ENCODE assay signal across 12 cellular contexts in the genomic region with DNA sequence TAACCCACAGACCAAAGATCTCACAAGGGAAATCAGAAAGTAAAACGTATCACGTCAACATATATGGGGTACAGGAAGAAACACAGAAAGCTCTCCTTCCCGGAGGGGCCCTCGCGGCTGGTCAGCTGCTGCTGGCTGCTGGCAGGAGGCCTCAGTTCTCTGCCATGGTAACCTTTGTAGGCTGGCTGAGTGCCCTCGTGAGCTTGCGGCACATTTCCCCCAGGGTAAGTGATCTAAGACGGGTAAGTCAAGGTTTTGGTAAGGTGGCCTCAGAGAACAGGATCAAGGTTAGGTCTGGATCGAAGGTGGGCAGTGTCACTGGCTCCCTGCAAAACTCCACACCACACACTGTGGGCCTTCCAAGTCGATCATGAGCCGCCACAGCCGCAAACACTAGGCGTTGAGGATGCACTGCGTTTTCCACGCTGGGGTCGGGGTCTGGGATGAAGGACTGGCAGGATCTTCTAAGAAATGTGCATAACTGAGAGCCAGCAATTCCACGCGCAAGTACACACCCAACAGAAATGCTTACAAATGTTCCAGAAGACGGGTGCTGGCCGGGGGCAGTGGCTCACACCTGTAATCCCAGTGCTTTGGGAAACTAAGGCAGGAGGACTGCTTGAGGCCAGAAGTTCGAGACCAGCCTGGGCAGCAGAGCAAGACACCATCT. TPM values are rescaled to one million over a fixed set of nuclear protein-coding genes. Genes with fewer than 3 reads are reported as not detected.
DNase-seq lines count a peak whose midpoint lies in the region; ATAC-seq and TF ChIP-seq lines count a peak whose summit lies in the region.
"Had no signal": no experiment of that assay in that cellular context is flagged by ENCODE, and none has a peak within 500 bp of the region (broad histone marks: within the 10 kb centered on the region; RNA-seq: fewer than 3 reads in every experiment).

No MANE protein-coding gene starts in this region.

- H3K27ac ChIP-seq in heart right ventricle (peak overlapping the region in 9 of 10 donors; percentile 22 to 77 (median 60)), psoas muscle (no peak overlapping the region)
- H3K27ac ChIP-seq: KMS-11, neutrophil, vagina had no signal

- WGBS in heart right ventricle, 2 donors: 74 to 79% methylated on average over 21 of the region's 21 CpGs
- 60 to 74% (median 63%) methylated on average over 21 of the region's 21 CpGs for WGBS in psoas muscle, 3 donors

- H3K36me3 Mint-ChIP-seq in activated naive CD8-positive, alpha-beta T cell treated with anti-CD3 and anti-CD28 coated beads, Interleukin-2, amount 50 U/mL, for 24 hours (ENCODE audit: low read depth): peaks cover 56% of the 10 kb centered on the region
- peaks cover 36% of the 10 kb centered on the region for H3K36me3 Mint-ChIP-seq in HFFc6 (ENCODE audit: low read depth)

- peaks cover 2% of the 10 kb centered on the region for H3K4me1 Mint-ChIP-seq in activated naive CD8-positive, alpha-beta T cell treated with anti-CD3 and anti-CD28 coated beads, Interleukin-2, amount 50 U/mL, for 24 hours
- H3K4me1 Mint-ChIP-seq in HFFc6 (ENCODE audit: low read depth): no peaks in the 10 kb centered on the region

- H3K27ac Mint-ChIP-seq in activated naive CD8-positive, alpha-beta T cell treated with anti-CD3 and anti-CD28 coated beads, Interleukin-2, amount 50 U/mL, for 24 hours: peak overlapping the region; percentile 25
- H3K27ac Mint-ChIP-seq in HFFc6: no peak overlapping the region

- H3K9me3 ChIP-seq in heart right ventricle (no peaks in the 10 kb centered on the region), psoas muscle (no peaks in the 10 kb centered on the region)
- H3K9me3 ChIP-seq: neutrophil, vagina had no signal

- no peaks in the 10 kb centered on the region for H3K27me3 Mint-ChIP-seq in activated naive CD8-positive, alpha-beta T cell treated with anti-CD3 and anti-CD28 coated beads, Interleukin-2, amount 50 U/mL, for 24 hours
- H3K27me3 Mint-ChIP-seq in HFFc6 (ENCODE audit: insufficient read depth): no peaks in the 10 kb centered on the region; the same call in 1 of the 2 replicates

- H3K9me3 Mint-ChIP-seq in activated naive CD8-positive, alpha-beta T cell treated with anti-CD3 and anti-CD28 coated beads, Interleukin-2, amount 50 U/mL, for 24 hours: no peaks in the 10 kb centered on the region
- H3K9me3 Mint-ChIP-seq in HFFc6: no peaks in the 10 kb centered on the region

- TF ChIP-seq CTCF in heart right ventricle (IDR thresholded peaks at IDR 0.05) (no peak), psoas muscle (IDR thresholded peaks at IDR 0.05) (no peak), HFFc6 (IDR thresholded peaks at IDR 0.05) (no peak)

- H3K27me3 ChIP-seq in H7 (ENCODE audit: control insufficient read depth, insufficient read depth, low read length): no peaks in the 10 kb centered on the region
- no peaks in the 10 kb centered on the region for H3K27me3 ChIP-seq in heart right ventricle
- H3K27me3 ChIP-seq in psoas muscle (ENCODE audit: insufficient read depth in 3 of 3, low read length in 2 of 3): no peaks in the 10 kb centered on the region
- H3K27me3 ChIP-seq: neutrophil, vagina had no signal

- H3K36me3 ChIP-seq in H7 (replicated peaks; ENCODE audit: control insufficient read depth, insufficient read depth, low read length) (peaks cover 44% of the 10 kb centered on the region), heart right ventricle (peaks cover 0 to 89% (median 26%) of the 10 kb centered on the region in 9 donors), psoas muscle (ENCODE audit: insufficient read depth in 1 of 2, low read depth in 1 of 2) (peaks cover 4 to 69% of the 10 kb centered on the region in 2 donors)

- peak; percentile 19 for DNase-seq in H7
- DNase-seq in activated naive CD8-positive, alpha-beta T cell treated with anti-CD3 and anti-CD28 coated beads, Interleukin-2, amount 50 U/mL, for 24 hours: no peak
- peak; percentile 45 to 49 for DNase-seq in heart right ventricle
- peak in 1 of 2 donors; percentile 66 for DNase-seq in psoas muscle
- DNase-seq in KG1 (lab: John Stamatoyannopoulos, UW): no peak
- DNase-seq in HFFc6: no peak
- DNase-seq: Calu3 had no signal

- peaks cover 0 to 18% (median 11%) of the 10 kb centered on the region in 9 donors for H3K4me1 ChIP-seq in heart right ventricle
- peaks cover 9% of the 10 kb centered on the region for H3K4me1 ChIP-seq in psoas muscle
- H3K4me1 ChIP-seq: vagina had no signal

- no peak overlapping the region for H3K4me3 Mint-ChIP-seq in activated naive CD8-positive, alpha-beta T cell treated with anti-CD3 and anti-CD28 coated beads, Interleukin-2, amount 50 U/mL, for 24 hours
- no peak overlapping the region for H3K4me3 Mint-ChIP-seq in HFFc6

- intact Hi-C loops in heart right ventricle (cut with DNase I): loop anchor here in 1 of 10 donors (10.0 kb wide), 1 partner anchor 59 kb away; no protein-coding TSS in a partner anchor
- intact Hi-C loops in psoas muscle (cut with DNase I): no loop called here

- no peak for ATAC-seq in activated naive CD8-positive, alpha-beta T cell treated with anti-CD3 and anti-CD28 coated beads, Interleukin-2, amount 50 U/mL, for 24 hours
- ATAC-seq in heart right ventricle (peak; percentile 26 to 86 (median 72)), psoas muscle (peak in 3 of 4 donors; percentile 54 to 77 (median 70)), HG02623 (IDR thresholded peaks at IDR 0.05; ENCODE audit: unreplicated experiment) (no peak), HG03196 (IDR thresholded peaks at IDR 0.05; ENCODE audit: unreplicated experiment) (no peak)

- H3K4me3 ChIP-seq in H7 (ENCODE audit: insufficient read depth, low read depth, low read length) (no peak overlapping the region), heart right ventricle (peak overlapping the region in 1 of 10 donors; percentile 7), psoas muscle (no peak overlapping the region)
- H3K4me3 ChIP-seq: vagina had no signal

RNA-seq across cellular contexts. Expression of gene WDR4, which starts 33.9 kb away (rescaled TPM):
- total RNA-seq in H7 (2014; rRNA removed; shearing (Covaris generic)): 12.9 and 15.3 TPM in 2 replicates
- 1 to 10 TPM; 3.7 to 9.6 (median 4.5) TPM for total RNA-seq in heart right ventricle
- polyA plus RNA-seq in heart right ventricle: 1 to 10 TPM; 4.0 to 9.8 TPM
- 10 to 100 TPM in 3 of 4 donors, 1 to 10 TPM in 1; 4.8 to 16.4 (median 10.8) TPM for total RNA-seq in psoas muscle
- polyA plus RNA-seq in psoas muscle: 10 to 100 TPM; 10.9 to 40.2 (median 26.4) TPM
- total RNA-seq in HFFc6 (2021; fragmentation: NEBNext Ultra II Directional; extraction: Animal tissue kit (Norgen Biotek cat#: 25700)): 10 to 100 TPM; 18.5 to 27.6 (median 20.9) TPM

RNA-seq across cellular contexts. Expression of gene NDUFV3, which starts 47.7 kb away (rescaled TPM):
- 40.5 and 41.9 TPM in 2 replicates for total RNA-seq in H7 (2014; rRNA removed; shearing (Covaris generic))
- total RNA-seq in heart right ventricle (10 to 100 TPM; 42.6 to 63.7 (median 52.2) TPM), psoas muscle (100 to 1,000 TPM in 1 of 4 donors, 10 to 100 TPM in 3; 69.1 to 105 (median 88.0) TPM)
- polyA plus RNA-seq in heart right ventricle (10 to 100 TPM; 25.9 to 57.1 TPM), psoas muscle (10 to 100 TPM; 37.3 to 74.8 (median 55.0) TPM)
- total RNA-seq in HFFc6 (2021; fragmentation: NEBNext Ultra II Directional; extraction: Animal tissue kit (Norgen Biotek cat#: 25700)): 10 to 100 TPM; 54.3 to 63.0 (median 57.0) TPM

Comparison
In these comparisons a context has a peak if more than half of its experiments do, and no peak if none do; other contexts are left out.
1. DNase-seq: peak in H7 (single experiment) and heart right ventricle (2 of 2); none in activated naive CD8-positive, alpha-beta T cell treated with anti-CD3 and anti-CD28 coated beads, Interleukin-2, amount 50 U/mL, for 24 hours (single experiment), KG1 (single experiment) and HFFc6 (single experiment).
2. ATAC-seq: peak in heart right ventricle (8 of 8) and psoas muscle (3 of 4); none in activated naive CD8-positive, alpha-beta T cell treated with anti-CD3 and anti-CD28 coated beads, Interleukin-2, amount 50 U/mL, for 24 hours (single experiment), HG02623 (single experiment) and HG03196 (single experiment).